In genomic region chr10:35421553-35422178, GRCh38 we compare ENCODE assay signal across 9 cellular contexts.
DNase-seq lines count a peak whose midpoint lies in the region; ATAC-seq and TF ChIP-seq lines count a peak whose summit lies in the region.
"Had no signal": no experiment of that assay in that cellular context is flagged by ENCODE, and none has a peak within 500 bp of the region (broad histone marks: within the 10 kb centered on the region; RNA-seq: fewer than 3 reads in every experiment).

No MANE protein-coding gene starts in this region.

- intact Hi-C loops in MCF 10A (cut with micrococcal nuclease) = loop anchor here (5.0 kb wide), 2 partner anchors 49 to 84 kb away; partner anchors contain the start of gene CCNY

- peak overlapping the region; percentile 63 for H3K4me3 Mint-ChIP-seq in MCF 10A (ENCODE audit: unreplicated experiment)
- no peak overlapping the region for H3K4me3 Mint-ChIP-seq in natural killer cell treated with Interleukin-12 subunit alpha and Interleukin-12 subunit beta and Interleukin-15 and Interleukin-18, amount 100 ng/mL, for 72 hours

- peak; percentile 56 for DNase-seq in HFF-Myc (ENCODE audit: extremely low read depth, low read depth)
- DNase-seq in MCF 10A (ENCODE audit: unreplicated experiment) = peak; percentile 82
- DNase-seq in islet precursor cell = peak; percentile 94
- peak; percentile 74 for DNase-seq in stromal cell of bone marrow (ENCODE audit: low read depth)
- no peak for DNase-seq in natural killer cell treated with Interleukin-12 subunit alpha and Interleukin-12 subunit beta and Interleukin-15 and Interleukin-18, amount 100 ng/mL, for 72 hours (ENCODE audit: low spot score)
- DNase-seq in DMS114 treated with DMSO at 0.1 percent for 48 hours (lab: John Stamatoyannopoulos, UW; ENCODE audit: unreplicated experiment) = no peak
- no peak for DNase-seq in NCI-H774 (lab: John Stamatoyannopoulos, UW)
- DNase-seq in stimulated activated naive CD4-positive, alpha-beta T cell treated with Interleukin-2 at 50 U/mL for 16 hours (lab: John Stamatoyannopoulos, UW) = no peak
- DNase-seq: NCI-H1436 treated with DMSO at 0.1 percent for 48 hours had no signal

- no peaks in the 10 kb centered on the region for H3K9me3 Mint-ChIP-seq in MCF 10A (ENCODE audit: unreplicated experiment)
- no peaks in the 10 kb centered on the region for H3K9me3 Mint-ChIP-seq in natural killer cell treated with Interleukin-12 subunit alpha and Interleukin-12 subunit beta and Interleukin-15 and Interleukin-18, amount 100 ng/mL, for 72 hours

- TF ChIP-seq CTCF in HFF-Myc (IDR thresholded peaks at IDR 0.05; ENCODE audit: low read depth, low read length, missing control alignments) = no peak
- no peak for TF ChIP-seq CTCF in MCF 10A (IDR thresholded peaks at IDR 0.05; ENCODE audit: unreplicated experiment)

- no TSS peak for BruUV-seq in MCF 10A (replicated peaks; lab: Mats Ljungman, UMichigan)

- peak overlapping the region; percentile 99 for H3K27ac Mint-ChIP-seq in MCF 10A (ENCODE audit: low read depth, unreplicated experiment)
- H3K27ac Mint-ChIP-seq in natural killer cell treated with Interleukin-12 subunit alpha and Interleukin-12 subunit beta and Interleukin-15 and Interleukin-18, amount 100 ng/mL, for 72 hours = no peak overlapping the region

- POLR2A ChIA-PET in MCF 10A (lab: Yijun Ruan, JAX) = interaction anchor here (0.6 to 4.9 kb wide), 18 partner anchors 11 to 331 kb away, joined by 3 to 35 read pairs (median 6); partner anchors contain the start of gene CCNY

- no peaks in the 10 kb centered on the region for H3K27me3 Mint-ChIP-seq in MCF 10A (ENCODE audit: insufficient read depth, unreplicated experiment)
- H3K27me3 Mint-ChIP-seq in natural killer cell treated with Interleukin-12 subunit alpha and Interleukin-12 subunit beta and Interleukin-15 and Interleukin-18, amount 100 ng/mL, for 72 hours = no peaks in the 10 kb centered on the region

- H3K36me3 Mint-ChIP-seq in MCF 10A (ENCODE audit: insufficient read depth, unreplicated experiment) = peaks cover 5% of the 10 kb centered on the region
- H3K36me3 Mint-ChIP-seq in natural killer cell treated with Interleukin-12 subunit alpha and Interleukin-12 subunit beta and Interleukin-15 and Interleukin-18, amount 100 ng/mL, for 72 hours = no peaks in the 10 kb centered on the region

- no peak overlapping the region for H3K4me3 ChIP-seq in HFF-Myc (replicated peaks; ENCODE audit: low read depth, low read length)

- ATAC-seq in natural killer cell treated with Interleukin-12 subunit alpha and Interleukin-12 subunit beta and Interleukin-15 and Interleukin-18, amount 100 ng/mL, for 72 hours = no peak

- CTCF ChIA-PET in MCF 10A (lab: Yijun Ruan, JAX) = interaction anchor here (0.5 to 0.8 kb wide), 5 partner anchors 9 to 1371 kb away, joined by 3 to 4 read pairs (median 4); no protein-coding TSS in a partner anchor

- peaks cover 46% of the 10 kb centered on the region for H3K4me1 Mint-ChIP-seq in MCF 10A (ENCODE audit: insufficient read depth, unreplicated experiment)
- H3K4me1 Mint-ChIP-seq in natural killer cell treated with Interleukin-12 subunit alpha and Interleukin-12 subunit beta and Interleukin-15 and Interleukin-18, amount 100 ng/mL, for 72 hours (ENCODE audit: low read depth in 2 of 2) = peaks cover 35 to 37% of the 10 kb centered on the region in 2 donors

Comparison
In these comparisons a context has a peak if more than half of its experiments do, and no peak if none do; other contexts are left out.
1. DNase-seq: peak in HFF-Myc (single experiment), MCF 10A (single experiment), islet precursor cell (single experiment) and stromal cell of bone marrow (single experiment); none in natural killer cell treated with Interleukin-12 subunit alpha and Interleukin-12 subunit beta and Interleukin-15 and Interleukin-18, amount 100 ng/mL, for 72 hours (single experiment), DMS114 treated with DMSO at 0.1 percent for 48 hours (single experiment), NCI-H774 (single experiment) and stimulated activated naive CD4-positive, alpha-beta T cell treated with Interleukin-2 at 50 U/mL for 16 hours (single experiment).